Comparison of ENCODE assay signal across 18 cellular contexts in the genomic region with DNA sequence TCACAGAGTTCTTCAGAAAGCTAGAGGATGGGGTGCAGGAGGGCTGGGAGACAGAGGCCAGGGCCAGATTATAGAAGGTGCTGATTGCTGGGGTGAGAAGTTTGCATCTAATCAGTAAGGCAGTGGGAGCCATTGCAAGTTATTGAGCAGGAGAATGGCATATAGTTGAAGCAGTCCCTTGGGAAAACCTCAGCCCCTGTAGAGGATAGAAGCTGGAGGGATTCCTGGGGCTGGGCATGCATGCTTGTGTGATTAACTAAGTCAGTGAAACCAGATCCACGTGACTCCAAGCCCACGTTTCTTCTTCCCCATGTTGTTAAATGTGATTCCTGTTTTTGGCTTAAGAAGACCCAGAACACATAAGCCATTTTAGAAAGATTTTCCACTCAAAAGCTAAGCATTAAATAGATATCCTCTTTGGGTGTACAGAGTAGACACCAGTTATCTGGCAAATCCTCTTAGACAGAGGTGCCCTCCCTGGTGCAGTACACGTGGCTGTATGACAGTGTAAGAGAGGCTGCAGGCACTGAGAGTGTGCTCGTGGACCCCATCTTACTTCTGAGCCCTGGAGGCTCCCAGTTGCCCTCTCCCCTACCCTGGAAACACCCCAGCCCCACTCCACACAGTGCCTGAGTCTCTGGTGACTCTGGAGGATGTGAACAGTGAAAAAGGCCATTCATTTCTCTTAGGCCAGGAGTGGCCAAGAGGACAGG. TPM values are rescaled to one million over a fixed set of nuclear protein-coding genes. Genes with fewer than 3 reads are reported as not detected.
DNase-seq lines count a peak whose midpoint lies in the region; ATAC-seq and TF ChIP-seq lines count a peak whose summit lies in the region.
"Had no signal": no experiment of that assay in that cellular context is flagged by ENCODE, and none has a peak within 500 bp of the region (broad histone marks: within the 10 kb centered on the region; RNA-seq: fewer than 3 reads in every experiment).

No MANE protein-coding gene starts in this region.

- H3K4me3 ChIP-seq in AG04450 (ENCODE audit: low read depth, low read length) (no peak overlapping the region), astrocyte of the cerebellum (ENCODE audit: low read depth, low read length) (no peak overlapping the region), gastroesophageal sphincter (no peak overlapping the region), dorsolateral prefrontal cortex (peak overlapping the region in 9 of 59 donors; percentile 2 to 93 (median 79))

- H3K9me3 ChIP-seq in AG04450 (ENCODE audit: control insufficient read depth, insufficient read depth, low read length) = peaks cover 5% of the 10 kb centered on the region
- H3K9me3 ChIP-seq in gastroesophageal sphincter = no peaks in the 10 kb centered on the region

- TF ChIP-seq POLR2A in gastroesophageal sphincter (IDR thresholded peaks at IDR 0.05) = no peak

- in situ Hi-C loops in astrocyte of the cerebellum (cut with HindIII; ENCODE audit: low sequenced_read_pairs) = no loop called here

- DNase-seq in AG04450 (ENCODE audit: low read depth, low spot score) (peak; percentile 52), GM04504 (ENCODE audit: low read depth) (peak; percentile 13), astrocyte of the cerebellum (ENCODE audit: low read depth) (peak; percentile 43), dorsolateral prefrontal cortex (no peak), C1 segment of cervical spinal cord (lab: John Stamatoyannopoulos, UW) (no peak), 8988T (no peak)
- DNase-seq: activated CD4-positive, alpha-beta T cell treated with anti-CD3 and anti-CD28 coated beads, Interleukin-2, amount 50 U/mL, for 1 hour; activated naive CD4-positive, alpha-beta T cell treated with anti-CD3 and anti-CD28 coated beads for 36 hours; Caco-2; GF-D8; H9; head of caudate nucleus; mesendoderm; NCI-H2029; NCI-H526; PC-3 had no signal

- H3K4me1 ChIP-seq in gastroesophageal sphincter = peaks cover 0 to 64% (median 20%) of the 10 kb centered on the region in 3 donors
- H3K4me1 ChIP-seq: Caco-2 had no signal

- H3K27me3 ChIP-seq in AG04450 (ENCODE audit: control insufficient read depth, insufficient read depth, low read length) (no peaks in the 10 kb centered on the region), gastroesophageal sphincter (peaks cover 4% of the 10 kb centered on the region), dorsolateral prefrontal cortex (no peaks in the 10 kb centered on the region)

- no peak for TF ChIP-seq EP300 in gastroesophageal sphincter (IDR thresholded peaks at IDR 0.05)

- TF ChIP-seq CTCF in AG04450 (IDR thresholded peaks at IDR 0.05; ENCODE audit: low read depth, low read length) (no peak), astrocyte of the cerebellum (IDR thresholded peaks at IDR 0.05; ENCODE audit: low read depth, low read length, missing control alignments) (no peak), gastroesophageal sphincter (IDR thresholded peaks at IDR 0.05) (no peak), dorsolateral prefrontal cortex (IDR thresholded peaks at IDR 0.05 in 54 of 56, conservative IDR thresholded peaks at IDR 0.05 in 2 of 56; ENCODE audit: low read depth in 1 of 56, partially characterized antibody in 56 of 56) (no peak)

- intact Hi-C loops in dorsolateral prefrontal cortex (cut with DNase I) = no loop called here

- no peaks in the 10 kb centered on the region for H3K36me3 ChIP-seq in gastroesophageal sphincter

- 0 to 47% methylated on average over 1 to 2 of the region's 4 CpGs for WGBS in gastroesophageal sphincter (ENCODE audit: low coverage in 1 of 2), 2 donors

- POLR2A ChIA-PET in AG04450 (lab: Yijun Ruan, JAX) = no interaction called here

- CTCF ChIA-PET in AG04450 (lab: Charles Lee) = interaction anchor here (1.1 kb wide), 1 partner anchor 57 kb away, joined by 3 read pairs; no protein-coding TSS in a partner anchor

- H3K27ac ChIP-seq in AG04450 (ENCODE audit: low read depth, low read length) (no peak overlapping the region), gastroesophageal sphincter (peak overlapping the region in 3 of 4 donors; percentile 11 to 96 (median 91)), dorsolateral prefrontal cortex (peak overlapping the region in 18 of 59 donors; percentile 5 to 95 (median 34))

- ATAC-seq in gastroesophageal sphincter (no peak), HG03342 (IDR thresholded peaks at IDR 0.05; ENCODE audit: unreplicated experiment) (no peak)
- ATAC-seq: PC-3 had no signal

RNA-seq across cellular contexts. Expression of a gene that starts 3.2 kb away (rescaled TPM):
- 42.0 and 47.7 TPM in 2 replicates for polyA plus RNA-seq in AG04450 (2011; rRNA removed)
- polyA minus RNA-seq in AG04450 (2011; rRNA and poly(A)+ RNA removed) = 37.8 and 41.0 TPM in 2 replicates
- total RNA-seq in gastroesophageal sphincter (100 to 1,000 TPM in 1 of 4 donors, 10 to 100 TPM in 3; 52.0 to 135 (median 74.6) TPM), dorsolateral prefrontal cortex (100 to 1,000 TPM in 116 of 120 experiments, 10 to 100 TPM in 4; 92.3 to 230 (median 143) TPM)
- total RNA-seq: PC-3 had no signal

Comparison
In these comparisons a context has a peak if more than half of its experiments do, and no peak if none do; other contexts are left out.
1. DNase-seq: peak in AG04450 (single experiment), GM04504 (single experiment) and astrocyte of the cerebellum (single experiment); none in dorsolateral prefrontal cortex (0 of 10), C1 segment of cervical spinal cord (0 of 14) and 8988T (single experiment).